10 cellular contexts compared by ENCODE assay signal in the genomic region with DNA sequence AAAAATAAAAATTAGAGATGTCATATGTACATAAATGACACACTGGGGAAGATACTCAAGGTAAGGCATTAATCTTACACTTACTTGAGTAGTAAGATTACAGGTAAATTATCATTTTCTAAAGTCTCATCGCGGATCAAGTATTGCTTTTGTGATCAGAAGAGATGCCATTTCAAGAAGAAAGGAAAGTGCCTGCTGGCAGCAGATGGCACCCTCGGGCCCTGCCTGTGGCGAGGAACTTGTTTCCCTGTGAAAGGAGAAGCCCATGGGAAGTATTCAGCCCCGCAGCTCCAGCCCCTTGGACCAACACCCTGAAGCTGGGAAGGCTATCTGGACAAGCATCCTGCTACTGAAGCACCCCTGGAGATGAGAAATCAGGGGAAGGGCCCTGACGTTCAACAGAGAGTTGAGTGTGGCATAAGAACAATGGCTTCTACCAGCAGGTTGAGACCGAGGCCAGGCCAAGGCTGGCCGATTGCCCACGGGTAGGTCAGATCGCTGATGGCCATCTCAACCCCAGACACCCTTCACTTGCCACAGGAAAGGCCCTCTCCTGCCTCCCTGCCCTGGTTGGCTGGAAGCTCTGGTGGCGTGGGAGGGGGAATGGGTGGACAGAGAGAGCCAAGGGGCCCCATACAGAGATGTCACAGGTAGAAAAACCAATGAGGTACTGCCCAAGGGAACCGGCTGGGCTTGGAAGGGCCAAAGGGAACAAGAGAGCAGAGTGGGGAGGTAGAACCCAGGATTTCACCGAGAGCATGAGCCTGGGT. TPM values are rescaled to one million over a fixed set of nuclear protein-coding genes. Genes with fewer than 3 reads are reported as not detected.
A peak's percentile ranks its signal among the peaks of the same experiment; 100 is the strongest.
DNase-seq lines count a peak whose midpoint lies in the region; ATAC-seq, FAIRE-seq and TF ChIP-seq lines count a peak whose summit lies in the region.
"Had no signal": no experiment of that assay in that cellular context is flagged by ENCODE, and none has a peak within 500 bp of the region (broad histone marks: within the 10 kb centered on the region; RNA-seq: fewer than 3 reads in every experiment).

No MANE protein-coding gene starts in this region.

- TF ChIP-seq EP300 in HepG2 (IDR thresholded peaks at IDR 0.05; ENCODE audit: low read depth in 2 of 2, low read length in 2 of 2) (no peak), HepG2 (CRISPR knock-in tag; IDR thresholded peaks at IDR 0.05; ENCODE audit: borderline replicate concordance) (no peak), upper lobe of left lung (IDR thresholded peaks at IDR 0.05) (no peak)

- TF ChIP-seq CTCF in AG09319 (IDR thresholded peaks at IDR 0.05; ENCODE audit: low read depth, low read length) (peak; percentile 9; the same call in 1 of the 2 replicates), Calu3 (IDR thresholded peaks at IDR 0.05; ENCODE audit: unreplicated experiment) (no peak), HepG2 (CRISPR knock-in tag; IDR thresholded peaks at IDR 0.05) (peak; percentile 12; the same call in 1 of the 2 replicates), upper lobe of left lung (IDR thresholded peaks at IDR 0.05) (no peak), omental fat pad (IDR thresholded peaks at IDR 0.05) (no peak)

- H3K27ac Mint-ChIP-seq in Calu3 (ENCODE audit: unreplicated experiment) = no peak overlapping the region
- H3K27ac Mint-ChIP-seq in activated CD4-positive, alpha-beta memory T cell treated with anti-CD3 and anti-CD28 coated beads for 36 hours = peak overlapping the region; percentile 88

- H3K4me3 ChIP-seq in HepG2 (replicated peaks in 1 of 3; ENCODE audit: insufficient read depth in 1 of 3, low read depth in 2 of 3, low read length in 3 of 3) (no peak overlapping the region), upper lobe of left lung (no peak overlapping the region)

- ATAC-seq in HepG2 (no peak), upper lobe of left lung (ENCODE audit: low FRiP score in 2 of 2) (no peak), HG02973 (IDR thresholded peaks at IDR 0.05; ENCODE audit: unreplicated experiment) (no peak), omental fat pad (ENCODE audit: low FRiP score) (no peak)

- no peaks in the 10 kb centered on the region for H4K20me1 ChIP-seq in HepG2 (ENCODE audit: insufficient read depth, low read length)

- TF ChIP-seq POLR2A in HepG2 (IDR thresholded peaks at IDR 0.05; ENCODE audit: insufficient read depth in 1 of 2, low read depth in 2 of 2, low read length in 2 of 2) (no peak), upper lobe of left lung (IDR thresholded peaks at IDR 0.05) (no peak)

- no peaks in the 10 kb centered on the region for H3K79me2 ChIP-seq in HepG2 (ENCODE audit: insufficient read depth, low read length)

- peaks cover 39% of the 10 kb centered on the region for H3K27me3 Mint-ChIP-seq in Calu3 (ENCODE audit: unreplicated experiment)
- no peaks in the 10 kb centered on the region for H3K27me3 Mint-ChIP-seq in activated CD4-positive, alpha-beta memory T cell treated with anti-CD3 and anti-CD28 coated beads for 36 hours
- H3K27me3 Mint-ChIP-seq: IgD-negative memory B cell had no signal

- H3K4me1 Mint-ChIP-seq in Calu3 (ENCODE audit: low read depth, unreplicated experiment) = no peaks in the 10 kb centered on the region
- peaks cover 31% of the 10 kb centered on the region for H3K4me1 Mint-ChIP-seq in activated CD4-positive, alpha-beta memory T cell treated with anti-CD3 and anti-CD28 coated beads for 36 hours (ENCODE audit: low read depth)

- no peak overlapping the region for H3K4me3 Mint-ChIP-seq in Calu3 (ENCODE audit: low read depth, unreplicated experiment)
- no peak overlapping the region for H3K4me3 Mint-ChIP-seq in activated CD4-positive, alpha-beta memory T cell treated with anti-CD3 and anti-CD28 coated beads for 36 hours

- no peaks in the 10 kb centered on the region for H3K36me3 ChIP-seq in HepG2 (replicated peaks in 1 of 2; ENCODE audit: control insufficient read depth in 1 of 2, insufficient read depth in 2 of 2, low read length in 2 of 2)
- H3K36me3 ChIP-seq in upper lobe of left lung = no peaks in the 10 kb centered on the region

- no peaks in the 10 kb centered on the region for H3K4me1 ChIP-seq in HepG2 (ENCODE audit: insufficient read depth, low read length)
- H3K4me1 ChIP-seq in upper lobe of left lung = no peaks in the 10 kb centered on the region

- intact Hi-C loops in Calu3 (cut with micrococcal nuclease; ENCODE audit: unreplicated experiment) = loop anchor here (10.0 kb wide), 1 partner anchor 54 kb away; no protein-coding TSS in a partner anchor
- intact Hi-C loops in activated CD4-positive, alpha-beta memory T cell treated with anti-CD3 and anti-CD28 coated beads for 36 hours (cut with micrococcal nuclease) = loop anchor here (5.0 kb wide), 1 partner anchor 82 kb away; no protein-coding TSS in a partner anchor
- intact Hi-C loops in HepG2 (cut with micrococcal nuclease; ENCODE audit: unreplicated experiment) = no loop called here

- DNase-seq in AG09319 (ENCODE audit: extremely low read depth, low read depth) (no peak), Calu3 (peak; percentile 53), HepG2 (ENCODE audit: low spot score) (no peak), upper lobe of left lung (no peak), omental fat pad (ENCODE audit: low spot score) (no peak)
- no peak for DNase-seq in activated CD4-positive, alpha-beta memory T cell treated with anti-CD3 and anti-CD28 coated beads for 36 hours
- no peak for DNase-seq in activated effector memory CD4-positive, alpha-beta T cell treated with anti-CD3 and anti-CD28 coated beads, Interleukin-2, amount 50 U/mL, for 16 hours

- H3K4me2 ChIP-seq in HepG2 (ENCODE audit: low read depth, low read length) = no peak overlapping the region

- in situ Hi-C loops in HepG2 (cut with HindIII; ENCODE audit: extremely low pct_ligation_motif_present, low pct_unique_long_range_greater_than_20kb) = no loop called here

- 22% methylated on average over 11 of the region's 13 CpGs for WGBS in HepG2 (ENCODE audit: low lambda C conversion rate)
- 86 to 92% methylated on average over 13 of the region's 13 CpGs for WGBS in upper lobe of left lung, 2 donors

- FAIRE-seq in HepG2 (lab: Jason Lieb, UNC) = no peak
- FAIRE-seq: frontal cortex had no signal

- H3K36me3 Mint-ChIP-seq in Calu3 (ENCODE audit: insufficient read depth, unreplicated experiment) = no peaks in the 10 kb centered on the region
- H3K36me3 Mint-ChIP-seq in activated CD4-positive, alpha-beta memory T cell treated with anti-CD3 and anti-CD28 coated beads for 36 hours = no peaks in the 10 kb centered on the region

- CTCF ChIA-PET in Calu3 (lab: Charles Lee) (interaction anchor here (1.4 kb wide), 1 partner anchor 8 kb away, joined by 3 read pairs; no protein-coding TSS in a partner anchor), HepG2 (lab: Yijun Ruan, JAX; ENCODE audit: low intra/inter-chr PET ratio, low total read pairs) (no interaction called here)
- CTCF ChIA-PET in activated CD4-positive, alpha-beta memory T cell treated with anti-CD3 and anti-CD28 coated beads for 36 hours (lab: Charles Lee) = no interaction called here

- H3K9me3 ChIP-seq in HepG2 (ENCODE audit: low read length) (no peaks in the 10 kb centered on the region), upper lobe of left lung (no peaks in the 10 kb centered on the region)

- no peak for TF ChIP-seq RAD21 in HepG2 (CRISPR knock-in tag; IDR thresholded peaks at IDR 0.05)

- BruUV-seq in Calu3 (replicated peaks; lab: Mats Ljungman, UMichigan) = no TSS peak
- no TSS peak for BruUV-seq in HepG2 (replicated peaks; lab: Mats Ljungman, UMichigan)

- H3K27me3 ChIP-seq in HepG2 (ENCODE audit: control insufficient read depth in 1 of 2, insufficient read depth in 2 of 2, low read length in 2 of 2) = peaks cover 0 to 7% of the 10 kb centered on the region in 2 experiments; a peak in 3 of 5 replicates
- no peaks in the 10 kb centered on the region for H3K27me3 ChIP-seq in upper lobe of left lung

- no peaks in the 10 kb centered on the region for H3K9me3 Mint-ChIP-seq in Calu3 (ENCODE audit: low read depth, unreplicated experiment)
- H3K9me3 Mint-ChIP-seq in activated CD4-positive, alpha-beta memory T cell treated with anti-CD3 and anti-CD28 coated beads for 36 hours = no peaks in the 10 kb centered on the region

- POLR2A ChIA-PET in activated CD4-positive, alpha-beta memory T cell treated with anti-CD3 and anti-CD28 coated beads for 36 hours (lab: Charles Lee) = no interaction called here
- POLR2A ChIA-PET in HepG2 (lab: Yijun Ruan, JAX) = no interaction called here

- H2AFZ ChIP-seq in HepG2 (ENCODE audit: low read length) = no peak overlapping the region

- H3K27ac ChIP-seq in HepG2 (ENCODE audit: extremely low read length, insufficient read depth, low read length) (no peak overlapping the region), upper lobe of left lung (peak overlapping the region in 1 of 4 donors; percentile 61)

- no peak overlapping the region for H3K9ac ChIP-seq in HepG2 (ENCODE audit: insufficient read depth, low read depth, low read length)

RNA-seq across cellular contexts. Expression of a gene that starts 18.8 kb away (rescaled TPM):
- total RNA-seq in Calu3 (2022) = 12.8 and 15.0 TPM in 2 replicates
- 1 to 10 TPM; 3.6 to 4.9 TPM for total RNA-seq in activated CD4-positive, alpha-beta memory T cell treated with anti-CD3 and anti-CD28 coated beads for 36 hours
- total RNA-seq in HepG2 (2016; rRNA removed; fragmentation: Illumina TruSeq; extraction: Trizol) = 19.6 and 31.3 TPM in 2 replicates
- total RNA-seq in HepG2 (2016; cell fraction: cytosol; rRNA removed; fragmentation: Illumina TruSeq; extraction: Trizol; ENCODE audit: low read depth) = 36.9 and 47.9 TPM in 2 replicates
- 17.4 and 29.0 TPM in 2 replicates for total RNA-seq in HepG2 (2016; cell fraction: insoluble cytoplasmic fraction; rRNA removed; fragmentation: Illumina TruSeq; extraction: Trizol)
- 44.7 and 51.6 TPM in 2 replicates for total RNA-seq in HepG2 (2016; cell fraction: membrane; rRNA removed; fragmentation: Illumina TruSeq; extraction: Trizol)
- 17.8 and 19.3 TPM in 2 replicates for total RNA-seq in HepG2 (2016; cell fraction: nucleus; rRNA removed; fragmentation: Illumina TruSeq; extraction: Trizol)
- 29.0 and 35.5 TPM in 2 replicates for polyA plus RNA-seq in HepG2 (2011; rRNA removed)
- polyA plus RNA-seq in HepG2 (2011; cell fraction: cytosol; rRNA removed) = 18.8 and 32.8 TPM in 2 replicates
- polyA plus RNA-seq in HepG2 (2011; cell fraction: nucleus; rRNA removed) = 55.8 and 75.6 TPM in 2 replicates
- polyA plus RNA-seq in HepG2 (2012) = 13.3 and 19.0 TPM in 2 replicates
- polyA plus RNA-seq in HepG2 (2016; cell fraction: cytosol; fragmentation: Illumina TruSeq; extraction: Trizol; ENCODE audit: low read depth) = 75.4 and 78.8 TPM in 2 replicates
- polyA plus RNA-seq in HepG2 (2016; cell fraction: insoluble cytoplasmic fraction; fragmentation: Illumina TruSeq; extraction: Trizol; ENCODE audit: low read depth) = 24.7 and 25.4 TPM in 2 replicates
- polyA plus RNA-seq in HepG2 (2016; cell fraction: membrane; fragmentation: Illumina TruSeq; extraction: Trizol; ENCODE audit: low read depth) = 58.0 and 61.9 TPM in 2 replicates
- 40.4 and 42.9 TPM in 2 replicates for polyA plus RNA-seq in HepG2 (2016; cell fraction: nucleus; fragmentation: Illumina TruSeq; extraction: Trizol; ENCODE audit: insufficient read depth, low read depth)
- polyA minus RNA-seq in HepG2 (2011; rRNA and poly(A)+ RNA removed; ENCODE audit: low replicate concordance) = 56.0 and 71.8 TPM in 2 replicates
- polyA minus RNA-seq in HepG2 (2011; cell fraction: cytosol; rRNA and poly(A)+ RNA removed) = 16.4 and 18.3 TPM in 2 replicates
- 38.0 and 41.2 TPM in 2 replicates for polyA minus RNA-seq in HepG2 (2011; cell fraction: nucleus; rRNA and poly(A)+ RNA removed)
- total RNA-seq in upper lobe of left lung = 100 to 1,000 TPM in 1 of 6 donors, 10 to 100 TPM in 5; 50.1 to 135 (median 76.4) TPM
- 100 to 1,000 TPM in 1 of 4 donors, 10 to 100 TPM in 3; 33.7 to 118 (median 59.5) TPM for total RNA-seq in omental fat pad

RNA-seq across cellular contexts. Expression of a gene that starts 38.8 kb away (rescaled TPM):
- total RNA-seq in Calu3 (2022) (12.9 and 13.4 TPM in 2 replicates), HepG2 (2016; rRNA removed; fragmentation: Illumina TruSeq; extraction: Trizol) (12.6 and 16.3 TPM in 2 replicates), upper lobe of left lung (10 to 100 TPM in 5 of 6 donors, 1 to 10 TPM in 1; 8.2 to 21.0 (median 12.5) TPM), omental fat pad (10 to 100 TPM in 3 of 4 donors, 1 to 10 TPM in 1; 9.5 to 27.6 (median 10.8) TPM)
- total RNA-seq in activated CD4-positive, alpha-beta memory T cell treated with anti-CD3 and anti-CD28 coated beads for 36 hours = 10 to 100 TPM; 20.2 to 20.3 TPM
- total RNA-seq in HepG2 (2016; cell fraction: cytosol; rRNA removed; fragmentation: Illumina TruSeq; extraction: Trizol; ENCODE audit: low read depth) = 0.71 TPM in 2 replicates
- 12.9 and 15.5 TPM in 2 replicates for total RNA-seq in HepG2 (2016; cell fraction: insoluble cytoplasmic fraction; rRNA removed; fragmentation: Illumina TruSeq; extraction: Trizol)
- 3.8 and 4.0 TPM in 2 replicates for total RNA-seq in HepG2 (2016; cell fraction: membrane; rRNA removed; fragmentation: Illumina TruSeq; extraction: Trizol)
- 10.8 and 13.7 TPM in 2 replicates for total RNA-seq in HepG2 (2016; cell fraction: nucleus; rRNA removed; fragmentation: Illumina TruSeq; extraction: Trizol)
- polyA plus RNA-seq in HepG2 (2011; rRNA removed) = 3.3 and 3.9 TPM in 2 replicates
- polyA plus RNA-seq in HepG2 (2011; cell fraction: cytosol; rRNA removed) = 1.8 and 1.9 TPM in 2 replicates
- 4.8 and 5.1 TPM in 2 replicates for polyA plus RNA-seq in HepG2 (2011; cell fraction: nucleus; rRNA removed)
- 5.4 and 6.4 TPM in 2 replicates for polyA plus RNA-seq in HepG2 (2012)
- 0.45 and 0.70 TPM in 2 replicates for polyA plus RNA-seq in HepG2 (2016; cell fraction: cytosol; fragmentation: Illumina TruSeq; extraction: Trizol; ENCODE audit: low read depth)
- polyA plus RNA-seq in HepG2 (2016; cell fraction: insoluble cytoplasmic fraction; fragmentation: Illumina TruSeq; extraction: Trizol; ENCODE audit: low read depth) = 12.2 and 12.5 TPM in 2 replicates
- polyA plus RNA-seq in HepG2 (2016; cell fraction: membrane; fragmentation: Illumina TruSeq; extraction: Trizol; ENCODE audit: low read depth) = 1.8 TPM in 2 replicates
- polyA plus RNA-seq in HepG2 (2016; cell fraction: nucleus; fragmentation: Illumina TruSeq; extraction: Trizol; ENCODE audit: insufficient read depth, low read depth) = 26.7 and 27.4 TPM in 2 replicates
- polyA minus RNA-seq in HepG2 (2011; rRNA and poly(A)+ RNA removed; ENCODE audit: low replicate concordance) = 1.8 and 2.1 TPM in 2 replicates
- 2.2 and 3.3 TPM in 2 replicates for polyA minus RNA-seq in HepG2 (2011; cell fraction: cytosol; rRNA and poly(A)+ RNA removed)
- polyA minus RNA-seq in HepG2 (2011; cell fraction: nucleus; rRNA and poly(A)+ RNA removed) = 5.8 and 6.0 TPM in 2 replicates

RNA-seq across cellular contexts. Expression of a gene that starts 38.8 kb away (rescaled TPM):
- total RNA-seq in Calu3 (2022) = 4.1 and 5.2 TPM in 2 replicates
- total RNA-seq in activated CD4-positive, alpha-beta memory T cell treated with anti-CD3 and anti-CD28 coated beads for 36 hours = 1 to 10 TPM; 2.7 to 4.0 TPM
- 0.60 and 0.93 TPM in 2 replicates for total RNA-seq in HepG2 (2016; rRNA removed; fragmentation: Illumina TruSeq; extraction: Trizol)
- 2.3 and 2.5 TPM in 2 replicates for total RNA-seq in HepG2 (2016; cell fraction: cytosol; rRNA removed; fragmentation: Illumina TruSeq; extraction: Trizol; ENCODE audit: low read depth)
- 0.68 and 1.1 TPM in 2 replicates for total RNA-seq in HepG2 (2016; cell fraction: insoluble cytoplasmic fraction; rRNA removed; fragmentation: Illumina TruSeq; extraction: Trizol)
- total RNA-seq in HepG2 (2016; cell fraction: membrane; rRNA removed; fragmentation: Illumina TruSeq; extraction: Trizol) = 1.6 and 1.9 TPM in 2 replicates
- 1.1 and 1.5 TPM in 2 replicates for total RNA-seq in HepG2 (2016; cell fraction: nucleus; rRNA removed; fragmentation: Illumina TruSeq; extraction: Trizol)
- polyA plus RNA-seq in HepG2 (2011; rRNA removed) = 1.2 and 1.5 TPM in 2 replicates
- polyA plus RNA-seq in HepG2 (2011; cell fraction: cytosol; rRNA removed) = 0.81 and 3.7 TPM in 2 replicates
- polyA plus RNA-seq in HepG2 (2011; cell fraction: nucleus; rRNA removed) = 2.7 and 3.7 TPM in 2 replicates
- 0.39 and 0.48 TPM in 2 replicates for polyA plus RNA-seq in HepG2 (2012)
- 1.0 and 1.4 TPM in 2 replicates for polyA plus RNA-seq in HepG2 (2016; cell fraction: cytosol; fragmentation: Illumina TruSeq; extraction: Trizol; ENCODE audit: low read depth)
- 0.57 and 1.2 TPM in 2 replicates for polyA plus RNA-seq in HepG2 (2016; cell fraction: insoluble cytoplasmic fraction; fragmentation: Illumina TruSeq; extraction: Trizol; ENCODE audit: low read depth)
- 0.90 and 1.4 TPM in 2 replicates for polyA plus RNA-seq in HepG2 (2016; cell fraction: membrane; fragmentation: Illumina TruSeq; extraction: Trizol; ENCODE audit: low read depth)
- polyA plus RNA-seq in HepG2 (2016; cell fraction: nucleus; fragmentation: Illumina TruSeq; extraction: Trizol; ENCODE audit: insufficient read depth, low read depth) = 0.88 and 2.2 TPM in 2 replicates
- 0.44 and 0.96 TPM in 2 replicates for polyA minus RNA-seq in HepG2 (2011; rRNA and poly(A)+ RNA removed; ENCODE audit: low replicate concordance)
- polyA minus RNA-seq in HepG2 (2011; cell fraction: cytosol; rRNA and poly(A)+ RNA removed) = 1.2 and 1.3 TPM in 2 replicates
- polyA minus RNA-seq in HepG2 (2011; cell fraction: nucleus; rRNA and poly(A)+ RNA removed) = 0.75 and 1.2 TPM in 2 replicates
- total RNA-seq in upper lobe of left lung = 1 to 10 TPM in 5 of 6 donors, under 1 TPM in 1; 0.89 to 5.5 (median 2.6) TPM
- 1 to 10 TPM; 4.7 to 7.3 (median 5.1) TPM for total RNA-seq in omental fat pad

Comparison
In these comparisons a context has a peak if more than half of its experiments do, and no peak if none do; other contexts are left out.
1. CTCF ChIP-seq: peak in AG09319 (single experiment) and HepG2 (single experiment); none in Calu3 (single experiment), upper lobe of left lung (0 of 6) and omental fat pad (0 of 3).